ENCODE assay signal across 21 cellular contexts in the genomic region with DNA sequence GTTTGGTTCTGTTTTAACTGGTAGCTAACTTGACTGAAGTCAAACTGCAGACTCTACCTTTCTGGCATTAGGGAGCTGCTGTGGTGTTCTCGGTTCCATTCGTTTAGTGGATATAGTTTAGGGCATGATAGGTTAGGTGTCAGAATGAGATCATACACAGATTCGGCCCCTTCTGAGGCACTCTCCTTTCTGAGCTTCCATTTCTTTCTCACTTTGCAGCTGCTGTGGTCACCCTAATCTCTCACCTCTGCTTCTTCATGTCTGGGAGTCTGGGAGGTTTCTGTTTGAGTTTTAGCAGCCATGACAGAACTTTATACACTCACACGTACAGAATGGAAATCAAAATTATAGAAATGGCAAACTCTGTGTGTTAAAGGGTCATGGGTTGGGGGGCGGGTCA.
"Had no signal": no experiment of that assay in that cellular context is flagged by ENCODE, and none has a peak within 500 bp of the region (broad histone marks: within the 10 kb centered on the region; RNA-seq: fewer than 3 reads in every experiment).

No MANE protein-coding gene starts in this region.

- H3K9me3 Mint-ChIP-seq: activated naive CD8-positive, alpha-beta T cell treated with anti-CD3 and anti-CD28 coated beads, Interleukin-2, amount 10 ng/mL, durations not matched to agents 7 days and 5 days; stimulated activated naive CD8-positive, alpha-beta T cell treated with anti-CD3 and anti-CD28 coated beads, Interleukin-15, Interleukin-2, amounts not matched to agents 100 ng/mL and 50 ng/mL, for 24 hours had no signal

- H3K4me3 ChIP-seq: right atrium auricular region, upper lobe of left lung had no signal

- H3K4me1 Mint-ChIP-seq: nephron progenitor cell had no signal

- H3K9me3 ChIP-seq: right atrium auricular region, upper lobe of left lung had no signal

- H3K27me3 Mint-ChIP-seq: activated naive CD8-positive, alpha-beta T cell treated with anti-CD3 and anti-CD28 coated beads, Interleukin-2, amount 10 ng/mL, durations not matched to agents 7 days and 5 days; stimulated activated naive CD8-positive, alpha-beta T cell treated with anti-CD3 and anti-CD28 coated beads, Interleukin-15, Interleukin-2, amounts not matched to agents 100 ng/mL and 50 ng/mL, for 24 hours had no signal

- ATAC-seq: left ventricle myocardium superior had no signal

- H3K27me3 ChIP-seq: brain microvascular endothelial cell, right atrium auricular region, upper lobe of left lung had no signal

- H3K4me3 Mint-ChIP-seq: activated naive CD8-positive, alpha-beta T cell treated with anti-CD3 and anti-CD28 coated beads, Interleukin-2, amount 10 ng/mL, durations not matched to agents 7 days and 5 days; nephron progenitor cell; stimulated activated naive CD8-positive, alpha-beta T cell treated with anti-CD3 and anti-CD28 coated beads, Interleukin-15, Interleukin-2, amounts not matched to agents 100 ng/mL and 50 ng/mL, for 24 hours had no signal

- H3K36me3 ChIP-seq: brain microvascular endothelial cell had no signal

- H3K4me1 ChIP-seq: right atrium auricular region had no signal

- H3K27ac Mint-ChIP-seq: activated naive CD8-positive, alpha-beta T cell treated with anti-CD3 and anti-CD28 coated beads, Interleukin-2, amount 10 ng/mL, durations not matched to agents 7 days and 5 days; nephron progenitor cell; stimulated activated naive CD8-positive, alpha-beta T cell treated with anti-CD3 and anti-CD28 coated beads, Interleukin-15, Interleukin-2, amounts not matched to agents 100 ng/mL and 50 ng/mL, for 24 hours had no signal

- H3K27ac ChIP-seq: brain microvascular endothelial cell, epithelial cell of prostate, right atrium auricular region, upper lobe of left lung had no signal

- DNase-seq: activated CD4-positive, alpha-beta T cell treated with anti-CD3 and anti-CD28 coated beads, Interleukin-2, amount 50 U/mL, for 48 hours; activated CD4-positive, CD25-positive, alpha-beta regulatory T cell treated with anti-CD3 and anti-CD28 coated beads, Interleukin-2, amount 50 U/mL, for 72 hours; activated CD8-positive, alpha-beta memory T cell treated with anti-CD3 and anti-CD28 coated beads, Interleukin-2, amount 50 U/mL, for 4 hours; activated naive CD4-positive, alpha-beta T cell; activated naive CD8-positive, alpha-beta T cell treated with anti-CD3 and anti-CD28 coated beads, Interleukin-2, amount 10 ng/mL, durations not matched to agents 7 days and 5 days; brain microvascular endothelial cell; cortex of kidney; effector memory CD4-positive, alpha-beta T cell; foreskin melanocyte; kidney glomerular epithelial cell; left ventricle myocardium superior; mesenchymal stem cell; nephron progenitor cell; occipital lobe; small intestine; stimulated activated CD4-positive, alpha-beta T cell treated with anti-CD3 and anti-CD28 coated beads, Interleukin-4, amount 100 ng/mL, for 24 hours; T1000; upper lobe of left lung had no signal
